Comparison of ENCODE assay signal across 28 cellular contexts in genomic region chr10:126175586-126176258, GRCh38.
DNase-seq lines count a peak whose midpoint lies in the region; ATAC-seq and TF ChIP-seq lines count a peak whose summit lies in the region.
"Had no signal": no experiment of that assay in that cellular context is flagged by ENCODE, and none has a peak within 500 bp of the region (broad histone marks: within the 10 kb centered on the region; RNA-seq: fewer than 3 reads in every experiment).

No MANE protein-coding gene starts in this region.

- H3K4me3 ChIP-seq in breast epithelium, result no peak overlapping the region
- no peak overlapping the region for H3K4me3 ChIP-seq in mammary epithelial cell (replicated peaks in 1 of 3; ENCODE audit: insufficient read depth in 1 of 3, low read depth in 2 of 3, low read length in 3 of 3)
- H3K4me3 ChIP-seq in thyroid gland (replicated peaks in 1 of 3), result no peak overlapping the region
- H3K4me3 ChIP-seq: heart right ventricle, SK-N-MC, stomach, upper lobe of left lung had no signal

- H3K79me2 ChIP-seq in mammary epithelial cell (ENCODE audit: insufficient read depth, low read length), result no peaks in the 10 kb centered on the region

- H2AFZ ChIP-seq in mammary epithelial cell (ENCODE audit: low read depth, low read length), result no peak overlapping the region

- TF ChIP-seq POLR2A in breast epithelium (IDR thresholded peaks at IDR 0.05), result no peak
- TF ChIP-seq POLR2A in thyroid gland (IDR thresholded peaks at IDR 0.05), result no peak

- H3K36me3 ChIP-seq in breast epithelium (no peaks in the 10 kb centered on the region), mammary epithelial cell (ENCODE audit: insufficient read depth, low read length) (no peaks in the 10 kb centered on the region), thyroid gland (no peaks in the 10 kb centered on the region)
- H3K36me3 ChIP-seq: heart right ventricle, stomach, upper lobe of left lung had no signal

- DNase-seq in breast epithelium (ENCODE audit: low spot score in 2 of 2), result no peak
- no peak for DNase-seq in mammary epithelial cell
- no peak for DNase-seq in chondrocyte (ENCODE audit: low spot score)
- DNase-seq in nephron progenitor cell, result no peak
- DNase-seq in thyroid gland, result peak; percentile 74 to 81
- no peak for DNase-seq in DMS79 treated with DMSO at 0.1 percent for 48 hours (lab: John Stamatoyannopoulos, UW)
- no peak for DNase-seq in A172 (ENCODE audit: low spot score)
- DNase-seq: activated CD4-positive, alpha-beta T cell treated with anti-CD3 and anti-CD28 coated beads for 1 hour; activated CD8-positive, alpha-beta T cell treated with anti-CD3 and anti-CD28 coated beads, Interleukin-2, amount 10 ng/mL, durations not matched to agents 7 days and 5 days; activated T-cell treated with anti-CD3 and anti-CD28 coated beads, Interleukin-2, amount 50 U/mL, for 1 hour; AML-193; CD4-positive, alpha-beta memory T cell; heart right ventricle; naive B cell; NCI-H146; NCI-H2171; NCI-H524; right cardiac atrium; stimulated activated CD8-positive, alpha-beta memory T cell treated with anti-CD3 and anti-CD28 coated beads, Interleukin-4, amount 100 ng/mL, for 48 hours; stomach; upper lobe of left lung had no signal

- H3K36me3 Mint-ChIP-seq in chondrocyte (ENCODE audit: low read depth) (peaks cover 2% of the 10 kb centered on the region), nephron progenitor cell (ENCODE audit: low read depth) (no peaks in the 10 kb centered on the region)
- H3K36me3 Mint-ChIP-seq: CD4-positive, alpha-beta memory T cell; naive B cell had no signal

- intact Hi-C loops in breast epithelium (cut with DNase I; ENCODE audit: low total_unique reads) (no loop called here), mammary epithelial cell (cut with micrococcal nuclease) (no loop called here), thyroid gland (cut with DNase I) (no loop called here)

- H3K4me1 Mint-ChIP-seq in chondrocyte (ENCODE audit: low read depth) (peaks cover 64% of the 10 kb centered on the region), nephron progenitor cell (peaks cover 43% of the 10 kb centered on the region)
- H3K4me1 Mint-ChIP-seq: CD4-positive, alpha-beta memory T cell had no signal

- H3K4me1 ChIP-seq in breast epithelium, result no peaks in the 10 kb centered on the region
- H3K4me1 ChIP-seq in mammary epithelial cell (ENCODE audit: insufficient read depth, low read length), result no peaks in the 10 kb centered on the region
- H3K4me1 ChIP-seq in thyroid gland, result peaks cover 4 to 18% of the 10 kb centered on the region in 2 donors
- H3K4me1 ChIP-seq: stomach, upper lobe of left lung had no signal

- TF ChIP-seq CTCF in breast epithelium (IDR thresholded peaks at IDR 0.05) (no peak), mammary epithelial cell (conservative IDR thresholded peaks at IDR 0.05 in 1 of 2, IDR thresholded peaks at IDR 0.05 in 1 of 2; ENCODE audit: extremely low read depth in 1 of 2, insufficient read depth in 1 of 2, low read depth in 1 of 2, low read length in 2 of 2) (no peak), chondrocyte (IDR thresholded peaks at IDR 0.05) (no peak), nephron progenitor cell (IDR thresholded peaks at IDR 0.05) (no peak), thyroid gland (IDR thresholded peaks at IDR 0.05) (no peak)

- WGBS in mammary epithelial cell (ENCODE audit: low coverage, missing lambda C conversion rate), result 73% methylated on average over 16 of the region's 16 CpGs
- 39 to 45% methylated on average over 16 of the region's 16 CpGs for WGBS in thyroid gland, 2 donors

- H3K9me3 ChIP-seq in breast epithelium (no peaks in the 10 kb centered on the region), mammary epithelial cell (replicated peaks; ENCODE audit: insufficient read depth, low read length) (no peaks in the 10 kb centered on the region), thyroid gland (no peaks in the 10 kb centered on the region)
- H3K9me3 ChIP-seq: heart right ventricle, stomach, upper lobe of left lung had no signal

- no peak overlapping the region for H3K4me2 ChIP-seq in mammary epithelial cell (ENCODE audit: insufficient read depth, low read depth, low read length)
- H3K4me2 ChIP-seq: KMS-11 had no signal

- H3K4me3 Mint-ChIP-seq in chondrocyte (ENCODE audit: unreplicated experiment), result peak overlapping the region; percentile 36
- H3K4me3 Mint-ChIP-seq in nephron progenitor cell, result no peak overlapping the region
- H3K4me3 Mint-ChIP-seq: activated CD8-positive, alpha-beta T cell treated with anti-CD3 and anti-CD28 coated beads, Interleukin-2, amount 10 ng/mL, durations not matched to agents 7 days and 5 days; CD4-positive, alpha-beta memory T cell; dendritic cell treated with granulocyte-macrophage colony-stimulating factor and Interleukin-4, amounts not matched to agents 40 ng/mL and 50 ng/mL, for 4 days; naive B cell; T-helper 1 cell treated with Interleukin-12 subunit alpha and Interleukin-12 subunit beta and Interleukin-4 antibody, amounts not matched to agents 30 μg/mL and 1 μg/mL, for 36 hours had no signal

- peak overlapping the region; percentile 98 for H3K27ac Mint-ChIP-seq in chondrocyte (ENCODE audit: unreplicated experiment)
- peak overlapping the region; percentile 96 for H3K27ac Mint-ChIP-seq in nephron progenitor cell
- H3K27ac Mint-ChIP-seq: activated CD8-positive, alpha-beta T cell treated with anti-CD3 and anti-CD28 coated beads, Interleukin-2, amount 10 ng/mL, durations not matched to agents 7 days and 5 days; CD4-positive, alpha-beta memory T cell; T-helper 1 cell treated with Interleukin-12 subunit alpha and Interleukin-12 subunit beta and Interleukin-4 antibody, amounts not matched to agents 30 μg/mL and 1 μg/mL, for 36 hours had no signal

- no peaks in the 10 kb centered on the region for H4K20me1 ChIP-seq in mammary epithelial cell (ENCODE audit: insufficient read depth, low read length)

- CTCF ChIA-PET in mammary epithelial cell (lab: Charles Lee; ENCODE audit: low non-redundant PET), result no interaction called here

- BruUV-seq in mammary epithelial cell (replicated peaks; lab: Mats Ljungman, UMichigan), result no TSS peak

- H3K9me3 Mint-ChIP-seq in chondrocyte (ENCODE audit: low read depth) (no peaks in the 10 kb centered on the region), nephron progenitor cell (no peaks in the 10 kb centered on the region)
- H3K9me3 Mint-ChIP-seq: dendritic cell treated with granulocyte-macrophage colony-stimulating factor and Interleukin-4, amounts not matched to agents 40 ng/mL and 50 ng/mL, for 4 days; T-helper 1 cell treated with Interleukin-12 subunit alpha and Interleukin-12 subunit beta and Interleukin-4 antibody, amounts not matched to agents 30 μg/mL and 1 μg/mL, for 36 hours had no signal

- H3K27me3 ChIP-seq in breast epithelium (no peaks in the 10 kb centered on the region), mammary epithelial cell (ENCODE audit: insufficient read depth, low read length) (no peaks in the 10 kb centered on the region), thyroid gland (no peaks in the 10 kb centered on the region)
- H3K27me3 ChIP-seq: heart right ventricle, stomach, upper lobe of left lung had no signal

- no peak overlapping the region for H3K9ac ChIP-seq in mammary epithelial cell (ENCODE audit: insufficient read depth, low read length)
- H3K9ac ChIP-seq: KMS-11 had no signal

- dilution Hi-C loops in mammary epithelial cell (cut with HindIII; ENCODE audit: low sequenced_read_pairs), result no loop called here

- H3K27ac ChIP-seq in breast epithelium, result peak overlapping the region; percentile 1 to 45
- no peak overlapping the region for H3K27ac ChIP-seq in mammary epithelial cell (ENCODE audit: insufficient read depth, low read depth, low read length)
- H3K27ac ChIP-seq in thyroid gland, result peak overlapping the region in 1 of 3 donors; percentile 35
- H3K27ac ChIP-seq: 22Rv1, heart right ventricle, KMS-11, RWPE1, SK-N-MC, stomach, upper lobe of left lung had no signal

- H3K27me3 Mint-ChIP-seq in chondrocyte (ENCODE audit: low read depth), result no peaks in the 10 kb centered on the region
- H3K27me3 Mint-ChIP-seq in nephron progenitor cell (ENCODE audit: low read depth, poor library complexity), result peaks cover 6% of the 10 kb centered on the region
- H3K27me3 Mint-ChIP-seq: CD4-positive, alpha-beta memory T cell had no signal

- ATAC-seq in HG03108 (IDR thresholded peaks at IDR 0.05; ENCODE audit: unreplicated experiment), result no peak
- ATAC-seq: activated CD8-positive, alpha-beta T cell treated with anti-CD3 and anti-CD28 coated beads, Interleukin-2, amount 10 ng/mL, durations not matched to agents 7 days and 5 days; heart right ventricle; right cardiac atrium had no signal

- in situ Hi-C loops in mammary epithelial cell (cut with MboI; ENCODE audit: low sequenced_read_pairs in 2 of 2), result no loop called here

Comparison
In these comparisons a context has a peak if more than half of its experiments do, and no peak if none do; other contexts are left out.
1. DNase-seq: peak in thyroid gland (2 of 2); none in breast epithelium (0 of 2), mammary epithelial cell (single experiment), chondrocyte (single experiment), nephron progenitor cell (single experiment), DMS79 treated with DMSO at 0.1 percent for 48 hours (single experiment) and A172 (single experiment).